Comparison of ENCODE assay signal across 7 cellular contexts in the genomic region with DNA sequence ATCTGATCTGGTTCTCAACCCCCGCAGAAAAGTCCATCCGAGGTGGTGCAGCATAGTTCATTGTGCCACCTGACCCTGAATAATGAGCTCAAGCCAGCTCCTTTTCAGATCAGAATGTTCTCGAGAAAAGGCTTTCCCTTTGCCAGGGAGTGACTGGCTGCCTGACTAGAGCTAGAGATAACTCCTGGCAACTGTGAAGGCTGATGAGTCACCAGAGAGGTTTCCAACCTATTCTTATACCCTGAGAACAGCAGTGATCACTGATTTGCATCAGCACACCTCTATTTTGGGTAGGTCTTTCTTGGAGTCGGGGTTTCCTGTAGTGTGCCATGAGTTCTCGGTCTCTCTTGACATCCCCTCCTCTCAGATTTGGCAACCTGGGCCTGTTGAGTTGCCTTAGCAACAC.
DNase-seq lines count a peak whose midpoint lies in the region; ATAC-seq and TF ChIP-seq lines count a peak whose summit lies in the region.

No MANE protein-coding gene starts in this region.

- no peak overlapping the region for H3K27ac Mint-ChIP-seq in T-helper 2 cell treated with Interferon-gamma antibody and Interleukin-4, amounts not matched to agents 5 μg/mL and 100 μg/mL, for 36 hours

- peaks cover 8% of the 10 kb centered on the region for H3K27me3 Mint-ChIP-seq in T-helper 2 cell treated with Interferon-gamma antibody and Interleukin-4, amounts not matched to agents 5 μg/mL and 100 μg/mL, for 36 hours (ENCODE audit: low read depth)

- H3K36me3 Mint-ChIP-seq in T-helper 2 cell treated with Interferon-gamma antibody and Interleukin-4, amounts not matched to agents 5 μg/mL and 100 μg/mL, for 36 hours (ENCODE audit: low read depth): peaks cover 4% of the 10 kb centered on the region

- H3K4me1 Mint-ChIP-seq in T-helper 2 cell treated with Interferon-gamma antibody and Interleukin-4, amounts not matched to agents 5 μg/mL and 100 μg/mL, for 36 hours (ENCODE audit: low read depth): peaks cover 49% of the 10 kb centered on the region

- H3K4me3 ChIP-seq in fibroblast of villous mesenchyme (ENCODE audit: low read depth, low read length): no peak overlapping the region

- TF ChIP-seq CTCF in fibroblast of villous mesenchyme (IDR thresholded peaks at IDR 0.05; ENCODE audit: insufficient read depth, low read depth, low read length): no peak

- no peak overlapping the region for H3K4me3 Mint-ChIP-seq in T-helper 2 cell treated with Interferon-gamma antibody and Interleukin-4, amounts not matched to agents 5 μg/mL and 100 μg/mL, for 36 hours

- peak; percentile 53 for ATAC-seq in GM18520 (IDR thresholded peaks at IDR 0.05; ENCODE audit: unreplicated experiment)
- ATAC-seq in HG02610 (IDR thresholded peaks at IDR 0.05; ENCODE audit: unreplicated experiment): peak; percentile 83

- peak; percentile 66 for DNase-seq in T-helper 2 cell treated with Interferon-gamma antibody and Interleukin-4, amounts not matched to agents 5 μg/mL and 100 μg/mL, for 36 hours (ENCODE audit: low spot score)
- DNase-seq in fibroblast of villous mesenchyme (ENCODE audit: low read depth) (peak; percentile 77), NCI-H1694 treated with DMSO at 0.1 percent for 48 hours (lab: John Stamatoyannopoulos, UW) (no peak), NOMO-1 treated with dmso at 0.1 percent for 144 hours (lab: John Stamatoyannopoulos, UW; ENCODE audit: unreplicated experiment) (no peak)
- peak; percentile 3 to 12 for DNase-seq in stimulated activated CD4-positive, alpha-beta T cell treated with anti-CD3 and anti-CD28 coated beads, Interleukin-2, amount 100 ng/mL, for 48 hours

- peaks cover 11% of the 10 kb centered on the region for H3K9me3 Mint-ChIP-seq in T-helper 2 cell treated with Interferon-gamma antibody and Interleukin-4, amounts not matched to agents 5 μg/mL and 100 μg/mL, for 36 hours

Comparison
In these comparisons a context has a peak if more than half of its experiments do, and no peak if none do; other contexts are left out.
1. DNase-seq: peak in T-helper 2 cell treated with Interferon-gamma antibody and Interleukin-4, amounts not matched to agents 5 μg/mL and 100 μg/mL, for 36 hours (single experiment), fibroblast of villous mesenchyme (single experiment) and stimulated activated CD4-positive, alpha-beta T cell treated with anti-CD3 and anti-CD28 coated beads, Interleukin-2, amount 100 ng/mL, for 48 hours (2 of 2); none in NCI-H1694 treated with DMSO at 0.1 percent for 48 hours (single experiment) and NOMO-1 treated with dmso at 0.1 percent for 144 hours (single experiment).